In the genomic region with DNA sequence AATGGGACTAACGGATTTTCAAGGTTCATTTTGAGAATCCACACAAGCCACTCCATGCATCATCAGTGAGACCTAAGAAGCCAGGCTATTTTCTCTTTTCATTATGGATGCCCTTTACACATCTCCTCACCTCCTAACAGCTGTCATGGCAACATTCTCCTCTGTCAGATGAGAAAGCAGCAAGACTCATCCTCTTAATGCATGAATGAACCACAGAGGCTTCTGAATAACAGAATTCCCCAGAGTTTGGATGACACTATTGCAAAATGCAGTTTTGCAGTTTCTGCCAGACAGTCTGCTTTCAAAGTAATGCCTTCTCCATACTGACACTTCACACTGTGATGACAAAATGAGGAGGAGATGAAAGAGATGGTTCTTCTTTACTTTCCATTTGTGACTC, we compare ENCODE assay signal across 25 cellular contexts.
DNase-seq lines count a peak whose midpoint lies in the region; ATAC-seq and TF ChIP-seq lines count a peak whose summit lies in the region.
"Had no signal": no experiment of that assay in that cellular context is flagged by ENCODE, and none has a peak within 500 bp of the region (broad histone marks: within the 10 kb centered on the region; RNA-seq: fewer than 3 reads in every experiment).

No MANE protein-coding gene starts in this region.

- H3K36me3 ChIP-seq in A673 (ENCODE audit: insufficient read depth, low read length, poor library complexity, severe bottlenecking): no peaks in the 10 kb centered on the region
- H3K36me3 ChIP-seq in gastrocnemius medialis: no peaks in the 10 kb centered on the region
- H3K36me3 ChIP-seq: left lung, transverse colon had no signal

- no TSS peak for BruUV-seq in A673 (replicated peaks; lab: Mats Ljungman, UMichigan)

- in situ Hi-C loops in gastrocnemius medialis (cut with MboI; ENCODE audit: low sequenced_read_pairs in 4 of 4): no loop called here

- peak; percentile 16 for DNase-seq in DMS53 (lab: John Stamatoyannopoulos, UW)
- DNase-seq in DMS53 treated with DMSO at 0.1 percent for 48 hours (lab: John Stamatoyannopoulos, UW; ENCODE audit: unreplicated experiment): no peak
- DNase-seq in A673 (ENCODE audit: low spot score): peak; percentile 5
- DNase-seq in NCI-H2171 treated with DMSO at 0.1 percent for 48 hours (lab: John Stamatoyannopoulos, UW): peak; percentile 59
- DNase-seq in kidney glomerular epithelial cell (lab: John Stamatoyannopoulos, UW): peak; percentile 75
- no peak for DNase-seq in activated CD8-positive, alpha-beta memory T cell treated with anti-CD3 and anti-CD28 coated beads for 24 hours
- DNase-seq in gastrocnemius medialis: no peak
- no peak for DNase-seq in substantia nigra (lab: John Stamatoyannopoulos, UW)
- DNase-seq: activated CD4-positive, alpha-beta T cell treated with anti-CD3 and anti-CD28 coated beads for 4 hours; activated CD8-positive, alpha-beta memory T cell treated with anti-CD3 and anti-CD28 coated beads, Interleukin-2, amount 50 U/mL, for 4 hours; activated gamma-delta T cell treated with Interleukin-2 at 50 U/mL for 16 hours; effector memory CD8-positive, alpha-beta T cell; Karpas-422; left lung; NCI-H1092 treated with DMSO at 0.1 percent for 48 hours; NCI-H2107; PC-3; posterior cingulate gyrus; SHP77; stimulated activated CD4-positive, alpha-beta T cell treated with anti-CD3 and anti-CD28 coated beads, Interleukin-1b, Interleukin-23, amount 100 ng/mL, for 48 hours; stimulated activated naive CD4-positive, alpha-beta T cell treated with Interleukin-2 at 50 U/mL for 16 hours; T-cell; transverse colon had no signal

- TF ChIP-seq POLR2A in gastrocnemius medialis (IDR thresholded peaks at IDR 0.05): no peak

- intact Hi-C loops in A673 (cut with micrococcal nuclease; ENCODE audit: unreplicated experiment) (no loop called here), gastrocnemius medialis (cut with DNase I; ENCODE audit: low total_unique reads) (no loop called here)

- no peak for ATAC-seq in gastrocnemius medialis
- ATAC-seq: effector memory CD8-positive, alpha-beta T cell; HCT116; left lung; PC-3 had no signal

- POLR2A ChIA-PET in A673 (lab: Charles Lee; ENCODE audit: low non-redundant PET): no interaction called here

- TF ChIP-seq CTCF in A673 (conservative IDR thresholded peaks at IDR 0.05; ENCODE audit: low read depth, low read length): no peak
- no peak for TF ChIP-seq CTCF in gastrocnemius medialis (IDR thresholded peaks at IDR 0.05 in 4 of 5, conservative IDR thresholded peaks at IDR 0.05 in 1 of 5)

- H3K27ac ChIP-seq in A673 (ENCODE audit: low read depth, low read length, poor library complexity, severe bottlenecking) (no peak overlapping the region), gastrocnemius medialis (no peak overlapping the region), substantia nigra (ENCODE audit: low read depth, low read length, poor library complexity, severe bottlenecking) (no peak overlapping the region)
- H3K27ac ChIP-seq: 22Rv1, left lung, transverse colon had no signal

- CTCF ChIA-PET in A673 (lab: Charles Lee): no interaction called here

- H3K9me3 ChIP-seq in A673 (ENCODE audit: low read depth, low read length, poor library complexity, severe bottlenecking) (no peaks in the 10 kb centered on the region), gastrocnemius medialis (no peaks in the 10 kb centered on the region)
- H3K9me3 ChIP-seq: left lung, transverse colon had no signal

- peaks cover 14% of the 10 kb centered on the region for H3K27me3 ChIP-seq in A673 (replicated peaks; ENCODE audit: insufficient read depth, low read depth, low read length, poor library complexity)
- no peaks in the 10 kb centered on the region for H3K27me3 ChIP-seq in gastrocnemius medialis
- H3K27me3 ChIP-seq: left lung, transverse colon had no signal

- no peaks in the 10 kb centered on the region for H3K4me1 ChIP-seq in A673 (ENCODE audit: insufficient read depth, low read length, poor library complexity, severe bottlenecking)
- no peaks in the 10 kb centered on the region for H3K4me1 ChIP-seq in gastrocnemius medialis
- H3K4me1 ChIP-seq: left lung had no signal

- H3K4me3 ChIP-seq in A673 (ENCODE audit: low read depth, low read length, poor library complexity, severe bottlenecking) (no peak overlapping the region), gastrocnemius medialis (no peak overlapping the region)
- H3K4me3 ChIP-seq: left lung, transverse colon had no signal

Comparison
In these comparisons a context has a peak if more than half of its experiments do, and no peak if none do; other contexts are left out.
1. DNase-seq: peak in DMS53 (single experiment), A673 (single experiment), NCI-H2171 treated with DMSO at 0.1 percent for 48 hours (single experiment) and kidney glomerular epithelial cell (single experiment); none in DMS53 treated with DMSO at 0.1 percent for 48 hours (single experiment), activated CD8-positive, alpha-beta memory T cell treated with anti-CD3 and anti-CD28 coated beads for 24 hours (single experiment), gastrocnemius medialis (0 of 2) and substantia nigra (0 of 49).